1 cellular context compared by ENCODE assay signal in genomic region chr13:93224545-93224944, GRCh38.
A peak's percentile ranks its signal among the peaks of the same experiment; 100 is the strongest.
TF ChIP-seq lines count a peak whose summit lies in the region.

No MANE protein-coding gene starts in this region.

TF ChIP-seq in HepG2, 621 proteins besides CTCF, POLR2A, EP300 and RAD21 (continued from another document and continues in another):
- TF ChIP-seq ZNF407 (CRISPR knock-in tag; IDR thresholded peaks at IDR 0.05; ENCODE audit: not compliant biosample characterization) (no peak), ZNF615 (CRISPR knock-in tag; IDR thresholded peaks at IDR 0.05; ENCODE audit: borderline replicate concordance) (peak; percentile 85; the same call in 1 of the 2 replicates), POLR2AphosphoS5 (IDR thresholded peaks at IDR 0.05; ENCODE audit: low read depth, low read length) (no peak), ZMYM4 (CRISPR knock-in tag; IDR thresholded peaks at IDR 0.05) (peak; percentile 97), THAP9 (CRISPR knock-in tag; IDR thresholded peaks at IDR 0.05; ENCODE audit: borderline replicate concordance) (no peak), MED8 (CRISPR knock-in tag; IDR thresholded peaks at IDR 0.05; ENCODE audit: insufficient replicate concordance) (peak; percentile 64), ZNF160 (CRISPR knock-in tag; IDR thresholded peaks at IDR 0.05) (no peak), ARHGAP35 (CRISPR knock-in tag; IDR thresholded peaks at IDR 0.05; ENCODE audit: borderline replicate concordance) (0 out of 2 replicates have a peak, but pooled peaks have one; percentile 63), SKI (IDR thresholded peaks at IDR 0.05; ENCODE audit: partially characterized antibody) (peak; percentile 100), JUN (CRISPR knock-in tag; IDR thresholded peaks at IDR 0.05) (peak; percentile 80), HOXA5 (CRISPR knock-in tag; IDR thresholded peaks at IDR 0.05) (peak; percentile 76; the same call in 1 of the 2 replicates), ZNF414 (CRISPR knock-in tag; IDR thresholded peaks at IDR 0.05) (peak; percentile 53; the same call in 1 of the 2 replicates), YEATS2 (CRISPR knock-in tag; IDR thresholded peaks at IDR 0.05; ENCODE audit: borderline replicate concordance) (peak; percentile 67; the same call in 1 of the 2 replicates), GMEB2 (CRISPR knock-in tag; IDR thresholded peaks at IDR 0.05; ENCODE audit: low read depth) (no peak), ZNF562 (CRISPR knock-in tag; IDR thresholded peaks at IDR 0.05; ENCODE audit: borderline replicate concordance) (no peak), RBM39 (IDR thresholded peaks at IDR 0.05; ENCODE audit: low read depth, low read length, poor library complexity, severe bottlenecking) (no peak), KDM6A (CRISPR knock-in tag; IDR thresholded peaks at IDR 0.05; ENCODE audit: low read depth) (peak; percentile 90), ZNF570 (CRISPR knock-in tag; IDR thresholded peaks at IDR 0.05; ENCODE audit: borderline replicate concordance) (no peak), ZNF556 (CRISPR knock-in tag; IDR thresholded peaks at IDR 0.05; ENCODE audit: borderline replicate concordance) (peak; percentile 63; the same call in 1 of the 2 replicates), ATRX (CRISPR knock-in tag; IDR thresholded peaks at IDR 0.05; ENCODE audit: borderline replicate concordance) (no peak), TRIM22 (IDR thresholded peaks at IDR 0.05) (no peak), KDM2A (CRISPR knock-in tag; IDR thresholded peaks at IDR 0.05; ENCODE audit: borderline replicate concordance, low read depth) (peak; percentile 34; the same call in 1 of the 2 replicates), ZBTB37 (CRISPR knock-in tag; IDR thresholded peaks at IDR 0.05) (peak; percentile 76; the same call in 1 of the 2 replicates), TFDP1 (CRISPR knock-in tag; IDR thresholded peaks at IDR 0.05; ENCODE audit: borderline replicate concordance) (peak; percentile 47; the same call in 1 of the 2 replicates), HOXA9 (CRISPR knock-in tag; IDR thresholded peaks at IDR 0.05; ENCODE audit: borderline replicate concordance) (peak; percentile 48; the same call in 1 of the 2 replicates), AHR (CRISPR knock-in tag; IDR thresholded peaks at IDR 0.05) (no peak), REST (IDR thresholded peaks at IDR 0.05; ENCODE audit: borderline replicate concordance in 1 of 2, low read depth in 1 of 2, low read length in 2 of 2) (peak in 1 of 2 experiments; percentile 86; a peak in 2 of 4 replicates), REL (CRISPR knock-in tag; conservative IDR thresholded peaks at IDR 0.05) (0 out of 2 replicates have a peak, but pooled peaks have one; percentile 39), ESRRA (CRISPR knock-in tag; IDR thresholded peaks at IDR 0.05; ENCODE audit: low read depth) (peak; percentile 91)
